In genomic region chr12:17302001-17302400, GRCh38 we compare ENCODE assay signal across 32 cellular contexts.
"Had no signal": no experiment of that assay in that cellular context is flagged by ENCODE, and none has a peak within 500 bp of the region (broad histone marks: within the 10 kb centered on the region; RNA-seq: fewer than 3 reads in every experiment).

No MANE protein-coding gene starts in this region.

- H3K4me3 ChIP-seq: MG63 had no signal

- H3K27ac ChIP-seq: KMS-11 had no signal

- DNase-seq: Karpas-422, Kasumi-1, KG1, MG63, MM.1S, MV-4-11, NCI-H1048, NCI-H1092, NCI-H1092 treated with DMSO at 0.1 percent for 48 hours, NCI-H1105, NCI-H1105 treated with DMSO at 0.1 percent for 48 hours, NCI-H1417, NCI-H1417 treated with DMSO at 0.1 percent for 48 hours, NCI-H1436, NCI-H1436 treated with DMSO at 0.1 percent for 48 hours, NCI-H146, NCI-H1694, NCI-H1694 treated with DMSO at 0.1 percent for 48 hours, NCI-H187, NCI-H187 treated with DMSO at 0.1 percent for 48 hours, NCI-H1930, NCI-H2029, NCI-H2029 treated with DMSO at 0.1 percent for 48 hours, NCI-H2081, NCI-H2081 treated with DMSO at 0.1 percent for 48 hours, NCI-H2171, NCI-H2171 treated with DMSO at 0.1 percent for 48 hours, NCI-H2227 treated with DMSO at 0.1 percent for 48 hours, NCI-H226, NCI-H345, NCI-H446 had no signal

- H3K4me2 ChIP-seq: KMS-11 had no signal

- H3K36me3 ChIP-seq: MG63 had no signal

- H3K27me3 ChIP-seq: MG63 had no signal

- H3K9ac ChIP-seq: KMS-11 had no signal
